In the genomic region with DNA sequence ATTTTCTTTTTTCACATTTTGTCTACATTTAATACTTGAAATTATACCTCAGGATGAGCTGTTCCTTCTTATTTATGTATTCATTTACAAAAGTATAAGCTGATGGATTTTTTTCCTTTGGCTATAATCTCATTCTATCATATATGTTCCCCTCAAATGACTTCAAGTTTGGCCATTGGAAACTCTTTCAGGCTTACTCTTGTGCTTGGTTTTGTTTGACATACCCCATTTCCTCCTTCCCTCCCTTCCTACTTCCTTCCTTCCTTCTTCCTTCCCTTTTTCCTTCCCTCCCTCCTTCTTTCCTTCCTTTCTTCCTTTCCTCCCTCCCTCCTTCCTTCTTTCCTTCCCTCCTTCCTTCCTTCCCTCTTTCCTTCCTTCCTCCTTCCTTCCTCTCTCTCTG, we compare ENCODE assay signal across 8 cellular contexts.
"Had no signal": no experiment of that assay in that cellular context is flagged by ENCODE, and none has a peak within 500 bp of the region (broad histone marks: within the 10 kb centered on the region; RNA-seq: fewer than 3 reads in every experiment).

No MANE protein-coding gene starts in this region.

- DNase-seq: GDM1, GF-D8 had no signal

- FAIRE-seq: G401.6, GM12878, GM12891, GM12892, GM18507, GM19239 had no signal

- H3K4me3 ChIP-seq: GM12878 had no signal

- ATAC-seq: GM12878 had no signal
